In the genomic region with DNA sequence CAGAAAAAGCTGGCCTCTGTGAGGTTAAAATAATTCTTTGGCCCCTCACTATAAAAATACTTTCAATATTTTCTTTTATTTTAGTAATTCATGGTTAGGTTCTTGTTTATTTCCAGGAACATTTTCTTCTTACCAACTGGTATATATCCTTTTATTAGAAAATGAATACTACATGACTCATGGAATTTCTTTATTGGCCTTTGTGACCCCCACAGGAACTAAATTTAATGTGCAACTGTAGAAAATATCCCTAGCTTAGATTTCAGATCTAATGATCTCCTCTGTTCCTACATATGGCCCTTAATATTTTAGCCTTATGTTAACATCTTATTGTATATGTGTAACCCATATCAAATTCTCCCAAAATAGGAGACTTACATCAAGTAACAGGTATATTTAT, we compare ENCODE assay signal across 2 cellular contexts.
A peak's percentile ranks its signal among the peaks of the same experiment; 100 is the strongest.
TF ChIP-seq lines count a peak whose summit lies in the region.

No MANE protein-coding gene starts in this region.

TF ChIP-seq in HCT116, 20 proteins besides CTCF, POLR2A, EP300 and RAD21 (continued from another document):
- TF ChIP-seq, protein P1, sequence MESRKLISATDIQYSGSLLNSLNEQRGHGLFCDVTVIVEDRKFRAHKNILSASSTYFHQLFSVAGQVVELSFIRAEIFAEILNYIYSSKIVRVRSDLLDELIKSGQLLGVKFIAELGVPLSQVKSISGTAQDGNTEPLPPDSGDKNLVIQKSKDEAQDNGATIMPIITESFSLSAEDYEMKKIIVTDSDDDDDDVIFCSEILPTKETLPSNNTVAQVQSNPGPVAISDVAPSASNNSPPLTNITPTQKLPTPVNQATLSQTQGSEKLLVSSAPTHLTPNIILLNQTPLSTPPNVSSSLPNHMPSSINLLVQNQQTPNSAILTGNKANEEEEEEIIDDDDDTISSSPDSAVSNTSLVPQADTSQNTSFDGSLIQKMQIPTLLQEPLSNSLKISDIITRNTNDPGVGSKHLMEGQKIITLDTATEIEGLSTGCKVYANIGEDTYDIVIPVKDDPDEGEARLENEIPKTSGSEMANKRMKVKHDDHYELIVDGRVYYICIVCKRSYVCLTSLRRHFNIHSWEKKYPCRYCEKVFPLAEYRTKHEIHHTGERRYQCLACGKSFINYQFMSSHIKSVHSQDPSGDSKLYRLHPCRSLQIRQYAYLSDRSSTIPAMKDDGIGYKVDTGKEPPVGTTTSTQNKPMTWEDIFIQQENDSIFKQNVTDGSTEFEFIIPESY (IDR thresholded peaks at IDR 0.05; ENCODE audit: extremely low read depth, insufficient replicate concordance, low read length) = no peak
- TF ChIP-seq, protein P2, sequence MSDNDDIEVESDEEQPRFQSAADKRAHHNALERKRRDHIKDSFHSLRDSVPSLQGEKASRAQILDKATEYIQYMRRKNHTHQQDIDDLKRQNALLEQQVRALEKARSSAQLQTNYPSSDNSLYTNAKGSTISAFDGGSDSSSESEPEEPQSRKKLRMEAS (IDR thresholded peaks at IDR 0.05) = no peak
- TF ChIP-seq SRF (IDR thresholded peaks at IDR 0.05; ENCODE audit: low read depth) (no peak), POLR2AphosphoS5 (IDR thresholded peaks at IDR 0.05; ENCODE audit: low read depth, low read length) (0 out of 2 replicates have a peak, but pooled peaks have one; percentile 7)

TF ChIP-seq in SK-N-SH, 30 proteins besides CTCF, POLR2A, EP300 and RAD21 (continued from another document):
- TF ChIP-seq, protein P1 (IDR thresholded peaks at IDR 0.05; ENCODE audit: borderline replicate concordance, low read depth) = no peak
- TF ChIP-seq, protein P3, sequence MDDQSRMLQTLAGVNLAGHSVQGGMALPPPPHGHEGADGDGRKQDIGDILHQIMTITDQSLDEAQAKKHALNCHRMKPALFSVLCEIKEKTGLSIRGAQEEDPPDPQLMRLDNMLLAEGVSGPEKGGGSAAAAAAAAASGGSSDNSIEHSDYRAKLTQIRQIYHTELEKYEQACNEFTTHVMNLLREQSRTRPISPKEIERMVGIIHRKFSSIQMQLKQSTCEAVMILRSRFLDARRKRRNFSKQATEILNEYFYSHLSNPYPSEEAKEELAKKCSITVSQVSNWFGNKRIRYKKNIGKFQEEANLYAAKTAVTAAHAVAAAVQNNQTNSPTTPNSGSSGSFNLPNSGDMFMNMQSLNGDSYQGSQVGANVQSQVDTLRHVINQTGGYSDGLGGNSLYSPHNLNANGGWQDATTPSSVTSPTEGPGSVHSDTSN (IDR thresholded peaks at IDR 0.05) = no peak
- TF ChIP-seq EZH2phosphoT487 (IDR thresholded peaks at IDR 0.05; ENCODE audit: borderline replicate concordance, low read depth) = no peak
- TF ChIP-seq, protein P4, sequence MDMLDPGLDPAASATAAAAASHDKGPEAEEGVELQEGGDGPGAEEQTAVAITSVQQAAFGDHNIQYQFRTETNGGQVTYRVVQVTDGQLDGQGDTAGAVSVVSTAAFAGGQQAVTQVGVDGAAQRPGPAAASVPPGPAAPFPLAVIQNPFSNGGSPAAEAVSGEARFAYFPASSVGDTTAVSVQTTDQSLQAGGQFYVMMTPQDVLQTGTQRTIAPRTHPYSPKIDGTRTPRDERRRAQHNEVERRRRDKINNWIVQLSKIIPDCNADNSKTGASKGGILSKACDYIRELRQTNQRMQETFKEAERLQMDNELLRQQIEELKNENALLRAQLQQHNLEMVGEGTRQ (IDR thresholded peaks at IDR 0.05; ENCODE audit: borderline replicate concordance, low read depth, low read length) = no peak
- TF ChIP-seq NRF1 (IDR thresholded peaks at IDR 0.05; ENCODE audit: low read depth, low read length) = no peak
- no peak for TF ChIP-seq POLR2AphosphoS5 (IDR thresholded peaks at IDR 0.05; ENCODE audit: low read depth, low read length)
- TF ChIP-seq TEAD4 (IDR thresholded peaks at IDR 0.05; ENCODE audit: borderline replicate concordance, insufficient read depth) = no peak
- TF ChIP-seq, protein P5, sequence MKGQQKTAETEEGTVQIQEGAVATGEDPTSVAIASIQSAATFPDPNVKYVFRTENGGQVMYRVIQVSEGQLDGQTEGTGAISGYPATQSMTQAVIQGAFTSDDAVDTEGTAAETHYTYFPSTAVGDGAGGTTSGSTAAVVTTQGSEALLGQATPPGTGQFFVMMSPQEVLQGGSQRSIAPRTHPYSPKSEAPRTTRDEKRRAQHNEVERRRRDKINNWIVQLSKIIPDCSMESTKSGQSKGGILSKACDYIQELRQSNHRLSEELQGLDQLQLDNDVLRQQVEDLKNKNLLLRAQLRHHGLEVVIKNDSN (IDR thresholded peaks at IDR 0.05; ENCODE audit: borderline replicate concordance, low read depth) = no peak
- no peak for TF ChIP-seq GABPA (IDR thresholded peaks at IDR 0.05; ENCODE audit: low read depth)
- TF ChIP-seq, protein P6, sequence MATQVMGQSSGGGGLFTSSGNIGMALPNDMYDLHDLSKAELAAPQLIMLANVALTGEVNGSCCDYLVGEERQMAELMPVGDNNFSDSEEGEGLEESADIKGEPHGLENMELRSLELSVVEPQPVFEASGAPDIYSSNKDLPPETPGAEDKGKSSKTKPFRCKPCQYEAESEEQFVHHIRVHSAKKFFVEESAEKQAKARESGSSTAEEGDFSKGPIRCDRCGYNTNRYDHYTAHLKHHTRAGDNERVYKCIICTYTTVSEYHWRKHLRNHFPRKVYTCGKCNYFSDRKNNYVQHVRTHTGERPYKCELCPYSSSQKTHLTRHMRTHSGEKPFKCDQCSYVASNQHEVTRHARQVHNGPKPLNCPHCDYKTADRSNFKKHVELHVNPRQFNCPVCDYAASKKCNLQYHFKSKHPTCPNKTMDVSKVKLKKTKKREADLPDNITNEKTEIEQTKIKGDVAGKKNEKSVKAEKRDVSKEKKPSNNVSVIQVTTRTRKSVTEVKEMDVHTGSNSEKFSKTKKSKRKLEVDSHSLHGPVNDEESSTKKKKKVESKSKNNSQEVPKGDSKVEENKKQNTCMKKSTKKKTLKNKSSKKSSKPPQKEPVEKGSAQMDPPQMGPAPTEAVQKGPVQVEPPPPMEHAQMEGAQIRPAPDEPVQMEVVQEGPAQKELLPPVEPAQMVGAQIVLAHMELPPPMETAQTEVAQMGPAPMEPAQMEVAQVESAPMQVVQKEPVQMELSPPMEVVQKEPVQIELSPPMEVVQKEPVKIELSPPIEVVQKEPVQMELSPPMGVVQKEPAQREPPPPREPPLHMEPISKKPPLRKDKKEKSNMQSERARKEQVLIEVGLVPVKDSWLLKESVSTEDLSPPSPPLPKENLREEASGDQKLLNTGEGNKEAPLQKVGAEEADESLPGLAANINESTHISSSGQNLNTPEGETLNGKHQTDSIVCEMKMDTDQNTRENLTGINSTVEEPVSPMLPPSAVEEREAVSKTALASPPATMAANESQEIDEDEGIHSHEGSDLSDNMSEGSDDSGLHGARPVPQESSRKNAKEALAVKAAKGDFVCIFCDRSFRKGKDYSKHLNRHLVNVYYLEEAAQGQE (IDR thresholded peaks at IDR 0.05; ENCODE audit: low read depth, low read length) = no peak
- TF ChIP-seq RCOR1 (IDR thresholded peaks at IDR 0.05; ENCODE audit: low read length) = no peak
